ENCODE assay signal across 8 cellular contexts in the genomic region with DNA sequence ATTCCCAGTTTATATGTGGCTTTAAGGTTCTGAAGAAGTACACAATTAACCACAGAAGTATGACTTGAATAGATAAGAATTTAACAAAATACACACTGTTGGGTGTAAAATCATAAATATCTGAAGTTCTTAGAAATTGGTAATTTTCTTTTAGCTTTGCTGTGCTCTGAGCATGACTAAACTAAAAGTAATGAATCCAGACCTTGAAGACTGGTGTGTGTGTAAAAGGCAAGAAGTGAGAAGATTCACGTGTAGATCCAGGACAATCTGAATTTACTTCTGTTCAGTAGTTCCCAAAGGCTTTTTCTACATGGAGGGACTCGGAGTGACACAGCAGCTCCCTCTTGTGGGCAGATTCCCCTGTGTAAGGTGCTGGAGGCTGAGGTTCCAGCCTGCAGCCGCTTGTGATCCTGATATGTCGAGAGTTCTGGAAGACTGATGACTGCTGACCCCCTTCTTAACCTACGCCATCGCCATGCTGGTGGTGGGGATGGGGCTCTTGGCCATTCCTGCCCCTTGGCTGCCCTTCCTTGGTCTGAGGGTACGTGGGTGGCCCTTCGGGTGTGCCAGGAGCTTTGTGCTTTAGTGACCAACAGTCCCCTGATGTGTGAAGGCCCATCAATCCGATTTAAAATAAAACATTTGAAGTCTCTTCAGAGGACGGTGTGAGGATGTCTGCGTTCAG.
DNase-seq lines count a peak whose midpoint lies in the region; ATAC-seq and TF ChIP-seq lines count a peak whose summit lies in the region.

No MANE protein-coding gene starts in this region.

- H3K4me1 ChIP-seq in DND-41 (ENCODE audit: insufficient read depth, low read length), result no peaks in the 10 kb centered on the region
- no peaks in the 10 kb centered on the region for H3K4me1 ChIP-seq in uterus

- intact Hi-C loops in Right ventricle myocardium inferior (cut with DNase I) (loop anchor here (2.0 to 10.0 kb wide), 2 partner anchors 34 to 322 kb away; a partner anchor contains a TSS), posterior vena cava (cut with DNase I) (loop anchor here (2.0 to 10.0 kb wide), 2 partner anchors 186 to 252 kb away; no protein-coding TSS in a partner anchor), uterus (cut with DNase I; ENCODE audit: low total_unique reads) (loop anchor here (5.0 to 10.0 kb wide), 2 partner anchors 62 to 190 kb away; a partner anchor contains a TSS)

- H3K9ac ChIP-seq in DND-41 (ENCODE audit: low read depth, low read length), result no peak overlapping the region

- peaks cover 35% of the 10 kb centered on the region for H4K20me1 ChIP-seq in DND-41 (ENCODE audit: insufficient read depth, low read length)

- H3K79me2 ChIP-seq in DND-41 (ENCODE audit: insufficient read depth, low read length), result no peaks in the 10 kb centered on the region

- no peak for TF ChIP-seq POLR2A in uterus (IDR thresholded peaks at IDR 0.05)

- peak; percentile 75 for ATAC-seq in DND-41 (ENCODE audit: insufficient read depth, low read depth)
- peak; percentile 61 to 64 for ATAC-seq in activated naive CD4-positive, alpha-beta T cell treated with anti-CD3 and anti-CD28 coated beads, Interleukin-2, amount 50 U/mL, for 72 hours
- ATAC-seq in Right ventricle myocardium inferior, result peak; percentile 75
- ATAC-seq in GM21825 (IDR thresholded peaks at IDR 0.05; ENCODE audit: unreplicated experiment), result no peak

- no peaks in the 10 kb centered on the region for H3K9me3 Mint-ChIP-seq in activated naive CD4-positive, alpha-beta T cell treated with anti-CD3 and anti-CD28 coated beads, Interleukin-2, amount 50 U/mL, for 72 hours

- H3K36me3 Mint-ChIP-seq in activated naive CD4-positive, alpha-beta T cell treated with anti-CD3 and anti-CD28 coated beads, Interleukin-2, amount 50 U/mL, for 72 hours, result peaks cover 0 to 4% of the 10 kb centered on the region in 2 donors

- DNase-seq in DND-41 (peak; percentile 76), LoVo (ENCODE audit: low spot score) (peak; percentile 74), SK-MEL-5 (ENCODE audit: low read depth, low spot score) (peak; percentile 87), Right ventricle myocardium inferior (ENCODE audit: missing footprints) (peak; percentile 87), posterior vena cava (ENCODE audit: low spot score) (peak; percentile 95), uterus (peak; percentile 88 to 90)
- peak in 1 of 2 donors; percentile 76 for DNase-seq in activated naive CD4-positive, alpha-beta T cell treated with anti-CD3 and anti-CD28 coated beads, Interleukin-2, amount 50 U/mL, for 72 hours (ENCODE audit: low spot score in 2 of 2)

- H3K4me3 ChIP-seq in DND-41 (ENCODE audit: low read depth in 1 of 2, low read length in 2 of 2) (no peak overlapping the region), uterus (no peak overlapping the region)

- no peak overlapping the region for H3K4me2 ChIP-seq in DND-41 (ENCODE audit: insufficient read depth, low read length)

- H3K27me3 ChIP-seq in DND-41 (ENCODE audit: insufficient read depth, low read length, poor library complexity) (no peaks in the 10 kb centered on the region), uterus (no peaks in the 10 kb centered on the region)

- peak overlapping the region in 1 of 2 donors; percentile 43 for H3K27ac Mint-ChIP-seq in activated naive CD4-positive, alpha-beta T cell treated with anti-CD3 and anti-CD28 coated beads, Interleukin-2, amount 50 U/mL, for 72 hours

- in situ Hi-C loops in SK-MEL-5 (cut with HindIII; ENCODE audit: low pct_unique_long_range_greater_than_20kb, low sequenced_read_pairs), result no loop called here

- peak; percentile 84 for TF ChIP-seq CTCF in DND-41 (IDR thresholded peaks at IDR 0.05; ENCODE audit: borderline replicate concordance, extremely low read depth, low read length, poor library complexity, severe bottlenecking)
- TF ChIP-seq CTCF in uterus (IDR thresholded peaks at IDR 0.05), result peak; percentile 79 to 84 (median 83)

- no peak overlapping the region for H2AFZ ChIP-seq in DND-41 (ENCODE audit: low read depth, low read length)

- H3K9me3 ChIP-seq in DND-41 (ENCODE audit: insufficient read depth, low read length, severe bottlenecking) (no peaks in the 10 kb centered on the region), uterus (no peaks in the 10 kb centered on the region)

- H3K27ac ChIP-seq in DND-41 (ENCODE audit: low read length), result no peak overlapping the region
- no peak overlapping the region for H3K27ac ChIP-seq in uterus

- H3K36me3 ChIP-seq in DND-41 (ENCODE audit: insufficient read depth, low read length) (no peaks in the 10 kb centered on the region; the same call in 1 of the 2 replicates), uterus (no peaks in the 10 kb centered on the region)
